ENCODE assay signal across 22 cellular contexts in genomic region chr17:81468765-81469121, GRCh38.
"Had no signal": no experiment of that assay in that cellular context is flagged by ENCODE, and none has a peak within 500 bp of the region (broad histone marks: within the 10 kb centered on the region; RNA-seq: fewer than 3 reads in every experiment).

No MANE protein-coding gene starts in this region.

- H3K27ac ChIP-seq: esophagus squamous epithelium, lower lobe of right lung, neural progenitor cell, psoas muscle, skin epidermis, spleen, thyroid gland had no signal

- ATAC-seq: effector memory CD8-positive, alpha-beta T cell; left ventricle myocardium superior; lower lobe of right lung; natural killer cell; psoas muscle; right cardiac atrium; stimulated activated memory B cell treated with anti-CD40 and anti-IgM and Interleukin-4, amounts not matched to agents 10 μg/mL and 1 μg/mL and 100 μg/mL, for 72 hours had no signal

- H3K9me3 Mint-ChIP-seq: effector memory CD8-positive, alpha-beta T cell; immature natural killer cell; natural killer cell; neural progenitor cell; stimulated activated memory B cell treated with anti-CD40 and anti-IgM and Interleukin-4, amounts not matched to agents 10 μg/mL and 1 μg/mL and 100 μg/mL, for 72 hours; stimulated activated naive CD8-positive, alpha-beta T cell treated with anti-CD3 and anti-CD28 coated beads, Interleukin-15, Interleukin-2, amounts not matched to agents 100 ng/mL and 50 ng/mL, for 24 hours had no signal

- DNase-seq: cortex of kidney; effector memory CD8-positive, alpha-beta T cell; erythroblast; esophagus squamous epithelium; foreskin melanocyte; immature natural killer cell; islet precursor cell; kidney glomerular epithelial cell; left ventricle myocardium superior; lower lobe of right lung; natural killer cell; nucleus accumbens; psoas muscle; right cardiac atrium; spleen; stimulated activated CD4-positive, alpha-beta T cell treated with anti-CD3 and anti-CD28 coated beads, Interleukin-4, amount 100 ng/mL, for 4 hours; thyroid gland; trophoblast cell had no signal

- H3K4me3 Mint-ChIP-seq: effector memory CD8-positive, alpha-beta T cell; immature natural killer cell; natural killer cell; neural progenitor cell; stimulated activated memory B cell treated with anti-CD40 and anti-IgM and Interleukin-4, amounts not matched to agents 10 μg/mL and 1 μg/mL and 100 μg/mL, for 72 hours; stimulated activated naive CD8-positive, alpha-beta T cell treated with anti-CD3 and anti-CD28 coated beads, Interleukin-15, Interleukin-2, amounts not matched to agents 100 ng/mL and 50 ng/mL, for 24 hours had no signal

- H3K4me1 Mint-ChIP-seq: immature natural killer cell, natural killer cell had no signal

- H3K27ac Mint-ChIP-seq: effector memory CD8-positive, alpha-beta T cell; immature natural killer cell; natural killer cell; stimulated activated memory B cell treated with anti-CD40 and anti-IgM and Interleukin-4, amounts not matched to agents 10 μg/mL and 1 μg/mL and 100 μg/mL, for 72 hours; stimulated activated naive CD8-positive, alpha-beta T cell treated with anti-CD3 and anti-CD28 coated beads, Interleukin-15, Interleukin-2, amounts not matched to agents 100 ng/mL and 50 ng/mL, for 24 hours had no signal

- H3K27me3 Mint-ChIP-seq: stimulated activated naive CD8-positive, alpha-beta T cell treated with anti-CD3 and anti-CD28 coated beads, Interleukin-15, Interleukin-2, amounts not matched to agents 100 ng/mL and 50 ng/mL, for 24 hours had no signal
